11 cellular contexts compared by ENCODE assay signal in genomic region chr4:122522944-122523343, GRCh38.
"Had no signal": no experiment of that assay in that cellular context is flagged by ENCODE, and none has a peak within 500 bp of the region (broad histone marks: within the 10 kb centered on the region; RNA-seq: fewer than 3 reads in every experiment).

No MANE protein-coding gene starts in this region.

- H3K9ac ChIP-seq: GM23248 had no signal

- ATAC-seq: GM23338, HCT116 had no signal

- H3K27ac ChIP-seq: GM23248 had no signal

- H3K4me3 ChIP-seq: GM23248, GM23338, HAP-1 had no signal

- H3K36me3 ChIP-seq: HAP-1 had no signal

- H3K4me1 ChIP-seq: HAP-1 had no signal

- H2AFZ ChIP-seq: GM23248, GM23338 had no signal

- DNase-seq: GM23248, GOT3, H7, H9, HCEC 1CT, HFFc6 had no signal

- FAIRE-seq: H1, H54 had no signal

- H3K4me2 ChIP-seq: GM23338 had no signal
